8 cellular contexts compared by ENCODE assay signal in genomic region chr3:177194319-177194718, GRCh38. TPM values are rescaled to one million over a fixed set of nuclear protein-coding genes. Genes with fewer than 3 reads are reported as not detected.
DNase-seq lines count a peak whose midpoint lies in the region; FAIRE-seq and TF ChIP-seq lines count a peak whose summit lies in the region.

No MANE protein-coding gene starts in this region.

- no CpG with 5 or more reads among the region's 1 CpG for WGBS in HUES64

- no peak for TF ChIP-seq POLR2A in breast epithelium (IDR thresholded peaks at IDR 0.05)
- TF ChIP-seq POLR2A in H54 (IDR thresholded peaks at IDR 0.05; ENCODE audit: low read depth, low read length), result no peak

- DNase-seq in AG04449 (ENCODE audit: low read depth, low spot score), result no peak
- DNase-seq in breast epithelium (ENCODE audit: low spot score in 2 of 2), result no peak
- DNase-seq in frontal cortex (ENCODE audit: low spot score in 2 of 2), result no peak
- no peak for DNase-seq in H54 (ENCODE audit: insufficient read length, low spot score)
- DNase-seq in ACHN, result no peak
- DNase-seq in islet precursor cell, result no peak

- POLR2A ChIA-PET in AG04449 (lab: Yijun Ruan, JAX), result interaction anchor here (0.9 kb wide), 1 partner anchor 39 kb away, joined by 3 read pairs; no protein-coding TSS in a partner anchor

- FAIRE-seq in frontal cortex (lab: Jason Lieb, UNC) (no peak), H54 (lab: Jason Lieb, UNC) (no peak)

- peaks cover 48% of the 10 kb centered on the region for H3K4me1 ChIP-seq in HUES64 (ENCODE audit: insufficient read depth, low read length)
- H3K4me1 ChIP-seq in breast epithelium, result no peaks in the 10 kb centered on the region
- peaks cover 39% of the 10 kb centered on the region for H3K4me1 ChIP-seq in muscle layer of colon (ENCODE audit: insufficient read depth, low read length)

- no peak overlapping the region for H3K27ac ChIP-seq in HUES64 (ENCODE audit: low read depth, low read length)
- peak overlapping the region in 1 of 2 donors; percentile 42 for H3K27ac ChIP-seq in breast epithelium
- peak overlapping the region; percentile 17 for H3K27ac ChIP-seq in muscle layer of colon (ENCODE audit: low read depth, low read length)

- intact Hi-C loops in breast epithelium (cut with DNase I; ENCODE audit: low total_unique reads), result no loop called here

- in situ Hi-C loops in ACHN (cut with HindIII; ENCODE audit: low pct_ligation_motif_present, low pct_unique_long_range_greater_than_20kb, low sequenced_read_pairs), result no loop called here

- no peaks in the 10 kb centered on the region for H3K36me3 ChIP-seq in HUES64 (ENCODE audit: insufficient read depth, low read length)
- H3K36me3 ChIP-seq in breast epithelium, result no peaks in the 10 kb centered on the region
- H3K36me3 ChIP-seq in muscle layer of colon (ENCODE audit: insufficient read depth, low read length), result no peaks in the 10 kb centered on the region

- H3K9me3 ChIP-seq in HUES64 (ENCODE audit: insufficient read depth, low read depth, low read length) (no peaks in the 10 kb centered on the region), breast epithelium (no peaks in the 10 kb centered on the region), muscle layer of colon (ENCODE audit: low read length) (no peaks in the 10 kb centered on the region)

- TF ChIP-seq CTCF in AG04449 (IDR thresholded peaks at IDR 0.05; ENCODE audit: insufficient read depth, low read length, missing control alignments) (no peak), breast epithelium (IDR thresholded peaks at IDR 0.05) (no peak)

- CTCF ChIA-PET in AG04449 (lab: Yijun Ruan, JAX), result interaction anchor here (2.9 kb wide), 1 partner anchor 143 kb away, joined by 14 read pairs; no protein-coding TSS in a partner anchor

- peak overlapping the region; percentile 100; the same call in 1 of the 2 replicates for H3K9ac ChIP-seq in HUES64 (ENCODE audit: low read depth, low read length)
- H3K9ac ChIP-seq in muscle layer of colon (ENCODE audit: low read length), result no peak overlapping the region

- H3K27me3 ChIP-seq in HUES64 (ENCODE audit: insufficient read depth, low read length) (no peaks in the 10 kb centered on the region), breast epithelium (no peaks in the 10 kb centered on the region), muscle layer of colon (ENCODE audit: control insufficient read depth in 1 of 2, insufficient read depth in 2 of 2, low read length in 2 of 2) (no peaks in the 10 kb centered on the region)

- H3K4me3 ChIP-seq in AG04449 (ENCODE audit: low read depth, low read length), result peak overlapping the region; percentile 30
- H3K4me3 ChIP-seq in HUES64 (ENCODE audit: low read length), result peak overlapping the region; percentile 99
- H3K4me3 ChIP-seq in breast epithelium, result peak overlapping the region in 2 of 3 donors; percentile 97 to 98
- H3K4me3 ChIP-seq in muscle layer of colon (ENCODE audit: low read depth in 1 of 2, low read length in 2 of 2), result no peak overlapping the region

RNA-seq across cellular contexts. Expression of gene TBL1XR1, which starts 3.0 kb away (rescaled TPM):
- polyA plus RNA-seq in HUES64 (2013, experiment 1 of 2), result 50.1 TPM
- 65.0 TPM for polyA plus RNA-seq in HUES64 (2013, experiment 2 of 2)
- total RNA-seq in breast epithelium (100 to 1,000 TPM in 2 of 3 donors, 10 to 100 TPM in 1; 92.8 to 147 (median 111) TPM), frontal cortex (283 TPM)

Comparison
In these comparisons a context has a peak if more than half of its experiments do, and no peak if none do; other contexts are left out.
1. H3K4me3 ChIP-seq: peak in AG04449 (single experiment), HUES64 (single experiment) and breast epithelium (2 of 3); none in muscle layer of colon (0 of 2).